9 cellular contexts compared by ENCODE assay signal in the genomic region with DNA sequence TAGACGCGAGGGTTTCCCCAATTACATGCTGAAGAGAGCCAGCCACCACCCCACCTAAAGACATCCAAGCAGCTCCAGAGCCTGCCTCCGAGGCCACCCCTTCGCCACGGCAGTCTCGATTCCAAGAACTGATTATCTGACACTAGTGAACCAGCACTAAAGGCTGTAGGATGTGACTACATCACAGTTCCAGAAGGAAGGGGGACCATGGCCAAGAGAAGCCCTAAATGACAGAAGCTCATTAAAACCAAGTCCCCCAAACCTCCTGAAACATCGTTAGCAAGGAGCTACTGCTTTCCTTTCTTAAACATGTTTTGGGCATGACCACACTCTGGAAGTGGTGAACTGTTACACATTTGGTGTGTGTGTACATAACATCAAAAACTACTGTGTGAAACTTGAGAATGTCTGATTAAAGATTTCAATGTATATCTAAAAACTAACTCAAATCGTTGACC.
DNase-seq lines count a peak whose midpoint lies in the region; ATAC-seq lines count a peak whose summit lies in the region.
"Had no signal": no experiment of that assay in that cellular context is flagged by ENCODE, and none has a peak within 500 bp of the region (broad histone marks: within the 10 kb centered on the region; RNA-seq: fewer than 3 reads in every experiment).

No MANE protein-coding gene starts in this region.

- H3K4me3 Mint-ChIP-seq in activated CD4-positive, alpha-beta memory T cell treated with anti-CD3 and anti-CD28 coated beads for 36 hours, result peak overlapping the region; percentile 63

- peaks cover 35 to 38% of the 10 kb centered on the region in 2 donors for H3K36me3 ChIP-seq in muscle layer of duodenum (ENCODE audit: control insufficient read depth in 1 of 2, insufficient read depth in 2 of 2, low read length in 2 of 2)

- H3K36me3 Mint-ChIP-seq in activated CD4-positive, alpha-beta memory T cell treated with anti-CD3 and anti-CD28 coated beads for 36 hours, result peaks cover 79% of the 10 kb centered on the region

- peaks cover 79% of the 10 kb centered on the region for H3K4me1 Mint-ChIP-seq in activated CD4-positive, alpha-beta memory T cell treated with anti-CD3 and anti-CD28 coated beads for 36 hours (ENCODE audit: low read depth)

- no peaks in the 10 kb centered on the region for H3K9me3 ChIP-seq in muscle layer of duodenum (ENCODE audit: control insufficient read depth in 1 of 2, low read length in 2 of 2)

- peak overlapping the region; percentile 21 for H3K27ac ChIP-seq in muscle layer of duodenum (ENCODE audit: low read length)
- H3K27ac ChIP-seq: epithelial cell of prostate had no signal

- H3K4me3 ChIP-seq in muscle layer of duodenum (ENCODE audit: low read depth in 1 of 2, low read length in 2 of 2), result no peak overlapping the region

- intact Hi-C loops in activated CD4-positive, alpha-beta memory T cell treated with anti-CD3 and anti-CD28 coated beads for 36 hours (cut with micrococcal nuclease), result loop anchor here (1.0 to 2.0 kb wide), 5 partner anchors 8 to 117 kb away; partner anchors contain the start of gene BORCS5

- POLR2A ChIA-PET in activated CD4-positive, alpha-beta memory T cell treated with anti-CD3 and anti-CD28 coated beads for 36 hours (lab: Charles Lee), result interaction anchor here (0.8 to 5.4 kb wide), 26 partner anchors 9 to 251 kb away, joined by 3 to 71 read pairs (median 8); partner anchors contain the start of genes BORCS5 and DUSP16

- H3K9me3 Mint-ChIP-seq in activated CD4-positive, alpha-beta memory T cell treated with anti-CD3 and anti-CD28 coated beads for 36 hours, result peaks cover 2% of the 10 kb centered on the region

- CTCF ChIA-PET in activated CD4-positive, alpha-beta memory T cell treated with anti-CD3 and anti-CD28 coated beads for 36 hours (lab: Charles Lee), result interaction anchor here (0.6 to 4.1 kb wide), 16 partner anchors 8 to 181 kb away, joined by 3 to 51 read pairs (median 6); partner anchors contain the start of gene BORCS5

- ATAC-seq in GM18909 (IDR thresholded peaks at IDR 0.05; ENCODE audit: poor library complexity, unreplicated experiment) (peak; percentile 33), HG02623 (IDR thresholded peaks at IDR 0.05; ENCODE audit: unreplicated experiment) (peak; percentile 15)

- H3K4me1 ChIP-seq in muscle layer of duodenum (ENCODE audit: control insufficient read depth in 1 of 2, insufficient read depth in 2 of 2, low read length in 2 of 2), result no peaks in the 10 kb centered on the region

- H3K27ac Mint-ChIP-seq in activated CD4-positive, alpha-beta memory T cell treated with anti-CD3 and anti-CD28 coated beads for 36 hours, result peak overlapping the region; percentile 99

- H3K27me3 ChIP-seq in muscle layer of duodenum (ENCODE audit: low read depth, low read length), result no peaks in the 10 kb centered on the region

- H3K27me3 Mint-ChIP-seq in activated CD4-positive, alpha-beta memory T cell treated with anti-CD3 and anti-CD28 coated beads for 36 hours, result no peaks in the 10 kb centered on the region

- peak; percentile 73 for DNase-seq in activated CD4-positive, alpha-beta memory T cell treated with anti-CD3 and anti-CD28 coated beads for 36 hours
- no peak for DNase-seq in NCI-H187 (lab: John Stamatoyannopoulos, UW)
- no peak for DNase-seq in effector CD8-positive, alpha-beta T cell (lab: John Stamatoyannopoulos, UW)
- DNase-seq in NCI-H1092 treated with DMSO at 0.1 percent for 48 hours (lab: John Stamatoyannopoulos, UW), result no peak
- no peak for DNase-seq in CD1c-positive myeloid dendritic cell (ENCODE audit: extremely low spot score)
